ENCODE assay signal across 11 cellular contexts in genomic region chr6:159970659-159971063, GRCh38. TPM values are rescaled to one million over a fixed set of nuclear protein-coding genes. Genes with fewer than 3 reads are reported as not detected.
DNase-seq lines count a peak whose midpoint lies in the region; ATAC-seq and TF ChIP-seq lines count a peak whose summit lies in the region.
"Had no signal": no experiment of that assay in that cellular context is flagged by ENCODE, and none has a peak within 500 bp of the region (broad histone marks: within the 10 kb centered on the region; RNA-seq: fewer than 3 reads in every experiment).

No MANE protein-coding gene starts in this region.

- H3K36me3 ChIP-seq in BE2C: no peaks in the 10 kb centered on the region
- H3K36me3 ChIP-seq: esophagus squamous epithelium had no signal

- H3K9me3 ChIP-seq in BE2C: no peaks in the 10 kb centered on the region
- H3K9me3 ChIP-seq: esophagus squamous epithelium had no signal

- peak overlapping the region; percentile 76 for H3K4me3 ChIP-seq in BE2C (ENCODE audit: low read depth, low read length)
- H3K4me3 ChIP-seq in cardiac fibroblast (replicated peaks in 1 of 2; ENCODE audit: low read depth in 2 of 2, low read length in 2 of 2): peak overlapping the region; percentile 67 to 75

- DNase-seq in BE2C: no peak
- DNase-seq in cardiac fibroblast (ENCODE audit: low read depth in 2 of 2): no peak
- no peak for DNase-seq in natural killer cell treated with Interleukin-12 subunit alpha and Interleukin-12 subunit beta and Interleukin-15 and Interleukin-18, amount 100 ng/mL, for 72 hours (ENCODE audit: low spot score)
- no peak for DNase-seq in EL
- DNase-seq in NCI-H446 (lab: John Stamatoyannopoulos, UW): no peak
- DNase-seq in glomerular visceral epithelial cell (ENCODE audit: extremely low spot score): no peak
- DNase-seq: activated CD4-positive, alpha-beta T cell treated with anti-CD3 and anti-CD28 coated beads for 1 hour; esophagus squamous epithelium; NCI-H1694 treated with DMSO at 0.1 percent for 48 hours had no signal

- no peak for ATAC-seq in natural killer cell treated with Interleukin-12 subunit alpha and Interleukin-12 subunit beta and Interleukin-15 and Interleukin-18, amount 100 ng/mL, for 72 hours
- no peak for ATAC-seq in HG03108 (IDR thresholded peaks at IDR 0.05; ENCODE audit: unreplicated experiment)

- H3K4me1 ChIP-seq in BE2C: no peaks in the 10 kb centered on the region

- H3K27me3 Mint-ChIP-seq in IgD-negative memory B cell: no peaks in the 10 kb centered on the region
- H3K27me3 Mint-ChIP-seq in natural killer cell treated with Interleukin-12 subunit alpha and Interleukin-12 subunit beta and Interleukin-15 and Interleukin-18, amount 100 ng/mL, for 72 hours: no peaks in the 10 kb centered on the region

- no peaks in the 10 kb centered on the region for H3K27me3 ChIP-seq in BE2C
- H3K27me3 ChIP-seq: esophagus squamous epithelium had no signal

- no peak for TF ChIP-seq CTCF in BE2C (IDR thresholded peaks at IDR 0.05; ENCODE audit: low read depth, low read length)
- TF ChIP-seq CTCF in cardiac fibroblast (IDR thresholded peaks at IDR 0.05; ENCODE audit: low read depth, low read length): no peak

- H3K4me1 Mint-ChIP-seq in IgD-negative memory B cell: peaks cover 17 to 30% (median 26%) of the 10 kb centered on the region in 3 donors
- peaks cover 52% of the 10 kb centered on the region in 2 donors for H3K4me1 Mint-ChIP-seq in natural killer cell treated with Interleukin-12 subunit alpha and Interleukin-12 subunit beta and Interleukin-15 and Interleukin-18, amount 100 ng/mL, for 72 hours (ENCODE audit: low read depth in 2 of 2)

- peak overlapping the region; percentile 82 to 97 (median 92) for H3K4me3 Mint-ChIP-seq in IgD-negative memory B cell
- H3K4me3 Mint-ChIP-seq in natural killer cell treated with Interleukin-12 subunit alpha and Interleukin-12 subunit beta and Interleukin-15 and Interleukin-18, amount 100 ng/mL, for 72 hours: peak overlapping the region; percentile 87

- H3K9me3 Mint-ChIP-seq in IgD-negative memory B cell: no peaks in the 10 kb centered on the region
- H3K9me3 Mint-ChIP-seq in natural killer cell treated with Interleukin-12 subunit alpha and Interleukin-12 subunit beta and Interleukin-15 and Interleukin-18, amount 100 ng/mL, for 72 hours: no peaks in the 10 kb centered on the region

- peak overlapping the region in 2 of 3 donors; percentile 45 to 91 for H3K27ac Mint-ChIP-seq in IgD-negative memory B cell
- H3K27ac Mint-ChIP-seq in natural killer cell treated with Interleukin-12 subunit alpha and Interleukin-12 subunit beta and Interleukin-15 and Interleukin-18, amount 100 ng/mL, for 72 hours: peak overlapping the region; percentile 99

- H3K36me3 Mint-ChIP-seq in IgD-negative memory B cell: no peaks in the 10 kb centered on the region
- H3K36me3 Mint-ChIP-seq in natural killer cell treated with Interleukin-12 subunit alpha and Interleukin-12 subunit beta and Interleukin-15 and Interleukin-18, amount 100 ng/mL, for 72 hours: peaks cover 26% of the 10 kb centered on the region

RNA-seq across cellular contexts. Expression of gene IGF2R, which starts 1.8 kb away (rescaled TPM):
- polyA plus RNA-seq in BE2C (2012; ENCODE audit: insufficient read depth, insufficient read length, low read depth): 25.4 TPM
- polyA plus RNA-seq in IgD-negative memory B cell: 4.7 TPM
- total RNA-seq in natural killer cell treated with Interleukin-12 subunit alpha and Interleukin-12 subunit beta and Interleukin-15 and Interleukin-18, amount 100 ng/mL, for 72 hours: 100 to 1,000 TPM; 290 to 377 TPM
